Comparison of ENCODE assay signal across 27 cellular contexts in genomic region chr12:11106288-11106687, GRCh38. TPM values are rescaled to one million over a fixed set of nuclear protein-coding genes. Genes with fewer than 3 reads are reported as not detected.
A peak's percentile ranks its signal among the peaks of the same experiment; 100 is the strongest.
DNase-seq lines count a peak whose midpoint lies in the region; ATAC-seq, FAIRE-seq and TF ChIP-seq lines count a peak whose summit lies in the region.
"Had no signal": no experiment of that assay in that cellular context is flagged by ENCODE, and none has a peak within 500 bp of the region (broad histone marks: within the 10 kb centered on the region; RNA-seq: fewer than 3 reads in every experiment).

No MANE protein-coding gene starts in this region.

- TF ChIP-seq POLR2A in adrenal gland (IDR thresholded peaks at IDR 0.05) = no peak

- intact Hi-C loops in pancreas (cut with DNase I) = no loop called here
- intact Hi-C loops in adrenal gland (cut with DNase I) = no loop called here

- peaks cover 23% of the 10 kb centered on the region for H3K9me3 Mint-ChIP-seq in activated naive CD8-positive, alpha-beta T cell (ENCODE audit: low read depth)
- peaks cover 33% of the 10 kb centered on the region for H3K9me3 Mint-ChIP-seq in activated naive CD8-positive, alpha-beta T cell treated with anti-CD3 and anti-CD28 coated beads for 36 hours

- H3K4me3 Mint-ChIP-seq in activated naive CD8-positive, alpha-beta T cell = no peak overlapping the region
- no peak overlapping the region for H3K4me3 Mint-ChIP-seq in activated naive CD8-positive, alpha-beta T cell treated with anti-CD3 and anti-CD28 coated beads for 36 hours
- H3K4me3 Mint-ChIP-seq: CD14-positive monocyte; CD4-positive, alpha-beta T cell; CD8-positive, alpha-beta memory T cell had no signal

- peaks cover 45% of the 10 kb centered on the region for H3K36me3 Mint-ChIP-seq in activated naive CD8-positive, alpha-beta T cell
- peaks cover 77% of the 10 kb centered on the region for H3K36me3 Mint-ChIP-seq in activated naive CD8-positive, alpha-beta T cell treated with anti-CD3 and anti-CD28 coated beads for 36 hours

- H3K4me3 ChIP-seq in pancreas (no peak overlapping the region), adrenal gland (no peak overlapping the region)
- H3K4me3 ChIP-seq: BLaER1 treated with 17β-estradiol and CSF1 and Interleukin-3, amounts not matched to agents 10 nM and 100 nM; GM23248 had no signal

- H3K27ac ChIP-seq in pancreas (no peak overlapping the region), adrenal gland (no peak overlapping the region)
- H3K27ac ChIP-seq: 22Rv1; BLaER1 treated with 17β-estradiol and CSF1 and Interleukin-3, amounts not matched to agents 10 nM and 100 nM; GM23248 had no signal

- TF ChIP-seq CTCF in pancreas (IDR thresholded peaks at IDR 0.05) (no peak), adrenal gland (IDR thresholded peaks at IDR 0.05) (no peak)

- no peaks in the 10 kb centered on the region for H3K27me3 ChIP-seq in pancreas
- no peaks in the 10 kb centered on the region for H3K27me3 ChIP-seq in adrenal gland
- H3K27me3 ChIP-seq: BE2C; BLaER1 treated with 17β-estradiol and CSF1 and Interleukin-3, amounts not matched to agents 10 nM and 100 nM had no signal

- 50 to 67% methylated on average over 2 of the region's 2 CpGs for WGBS in pancreas, 2 donors
- WGBS in adrenal gland, 4 donors = 95 to 99% (median 97%) methylated on average over 2 of the region's 2 CpGs

- no peak for DNase-seq in activated naive CD8-positive, alpha-beta T cell treated with anti-CD3 and anti-CD28 coated beads for 36 hours
- DNase-seq in RCC 7860 (ENCODE audit: low spot score) (no peak), dedifferentiated amniotic fluid mesenchymal stem cell (ENCODE audit: extremely low spot score) (peak; percentile 9), pancreas (no peak), DMS79 (lab: John Stamatoyannopoulos, UW) (no peak), adrenal gland (no peak), NCI-H1436 (lab: John Stamatoyannopoulos, UW) (no peak)
- DNase-seq: ACHN; AML-193; BE2C; CD4-positive, alpha-beta T cell; CD8-positive, alpha-beta memory T cell; DMS 273 treated with DMSO at 0.1 percent for 48 hours; DMS79 treated with DMSO at 0.1 percent for 48 hours; GM23248; H7; HCEC 1CT had no signal

- ATAC-seq in pancreas = no peak

- peak overlapping the region; percentile 28 for H3K27ac Mint-ChIP-seq in activated naive CD8-positive, alpha-beta T cell
- H3K27ac Mint-ChIP-seq in activated naive CD8-positive, alpha-beta T cell treated with anti-CD3 and anti-CD28 coated beads for 36 hours = no peak overlapping the region
- H3K27ac Mint-ChIP-seq: CD4-positive, alpha-beta T cell had no signal

- peaks cover 40% of the 10 kb centered on the region for H3K4me1 Mint-ChIP-seq in activated naive CD8-positive, alpha-beta T cell (ENCODE audit: low read depth)
- peaks cover 23% of the 10 kb centered on the region for H3K4me1 Mint-ChIP-seq in activated naive CD8-positive, alpha-beta T cell treated with anti-CD3 and anti-CD28 coated beads for 36 hours

- no peaks in the 10 kb centered on the region for H3K4me1 ChIP-seq in pancreas
- H3K4me1 ChIP-seq in adrenal gland (replicated peaks in 1 of 2) = no peaks in the 10 kb centered on the region
- H3K4me1 ChIP-seq: BE2C had no signal

- no peaks in the 10 kb centered on the region for H3K27me3 Mint-ChIP-seq in activated naive CD8-positive, alpha-beta T cell
- no peaks in the 10 kb centered on the region for H3K27me3 Mint-ChIP-seq in activated naive CD8-positive, alpha-beta T cell treated with anti-CD3 and anti-CD28 coated beads for 36 hours
- H3K27me3 Mint-ChIP-seq: CD4-positive, alpha-beta T cell; CD8-positive, alpha-beta memory T cell had no signal

- FAIRE-seq in RCC 7860 (lab: Jason Lieb, UNC) = peak; percentile 40
- FAIRE-seq in pancreas (lab: Jason Lieb, UNC) = peak; percentile 75
- FAIRE-seq: A204.1, D721Med, GM12892, H1 had no signal

- no peaks in the 10 kb centered on the region for H3K36me3 ChIP-seq in pancreas
- no peaks in the 10 kb centered on the region for H3K36me3 ChIP-seq in adrenal gland (replicated peaks in 1 of 2)
- H3K36me3 ChIP-seq: BE2C had no signal

- H3K9me3 ChIP-seq in pancreas (no peaks in the 10 kb centered on the region), adrenal gland (replicated peaks in 1 of 3) (no peaks in the 10 kb centered on the region)
- H3K9me3 ChIP-seq: BE2C had no signal

RNA-seq across cellular contexts. Expression of gene TAS2R43, which starts 14.2 kb away (rescaled TPM):
- total RNA-seq in activated naive CD8-positive, alpha-beta T cell treated with anti-CD3 and anti-CD28 coated beads for 36 hours = under 1 TPM; 0.29 to 0.36 TPM
- total RNA-seq in pancreas (under 1 TPM in 4 of 6 donors, not detected in 2; 0.17 to 0.28 (median 0.22) TPM), adrenal gland (10 to 100 TPM in 1 of 8 donors, 1 to 10 TPM in 3, under 1 TPM in 3, not detected in 1; 0.28 to 17.0 (median 1.1) TPM)
- polyA plus RNA-seq in pancreas (under 1 TPM in 1 of 2 donors, not detected in 1; 0.16 TPM), adrenal gland (not detected)
- total RNA-seq: GM23248, H1, H7 had no signal
- polyA plus RNA-seq: CD14-positive monocyte; CD8-positive, alpha-beta memory T cell; GM23248 had no signal

RNA-seq across cellular contexts. Expression of gene TAS2R30, which starts 28.2 kb away (rescaled TPM):
- total RNA-seq in activated naive CD8-positive, alpha-beta T cell treated with anti-CD3 and anti-CD28 coated beads for 36 hours = under 1 TPM; 0.86 to 0.97 TPM
- total RNA-seq in pancreas (1 to 10 TPM in 5 of 6 donors, under 1 TPM in 1; 0.98 to 2.6 (median 1.5) TPM), adrenal gland (10 to 100 TPM in 1 of 8 donors, 1 to 10 TPM in 7; 1.8 to 16.0 (median 2.9) TPM)
- polyA plus RNA-seq in pancreas (not detected), adrenal gland (under 1 TPM in 2 of 3 donors, not detected in 1; 0.07 to 0.64 TPM)
- polyA plus RNA-seq: CD14-positive monocyte; CD8-positive, alpha-beta memory T cell; GM23248 had no signal

RNA-seq across cellular contexts. Expression of gene TAS2R46, which starts 44.2 kb away (rescaled TPM):
- total RNA-seq in activated naive CD8-positive, alpha-beta T cell treated with anti-CD3 and anti-CD28 coated beads for 36 hours = under 1 TPM; 0.39 to 0.48 TPM
- total RNA-seq in pancreas (under 1 TPM; 0.43 to 0.61 (median 0.55) TPM), adrenal gland (1 to 10 TPM in 4 of 8 donors, under 1 TPM in 4; 0.61 to 4.7 (median 1.3) TPM)
- polyA plus RNA-seq in pancreas (not detected), adrenal gland (under 1 TPM in 1 of 3 donors, not detected in 2; 0.10 TPM)
- total RNA-seq: Daoy, G401, GM23248, H1 had no signal
- polyA plus RNA-seq: CD14-positive monocyte; CD8-positive, alpha-beta memory T cell; GM23248 had no signal
